ENCODE assay signal across 23 cellular contexts in the genomic region with DNA sequence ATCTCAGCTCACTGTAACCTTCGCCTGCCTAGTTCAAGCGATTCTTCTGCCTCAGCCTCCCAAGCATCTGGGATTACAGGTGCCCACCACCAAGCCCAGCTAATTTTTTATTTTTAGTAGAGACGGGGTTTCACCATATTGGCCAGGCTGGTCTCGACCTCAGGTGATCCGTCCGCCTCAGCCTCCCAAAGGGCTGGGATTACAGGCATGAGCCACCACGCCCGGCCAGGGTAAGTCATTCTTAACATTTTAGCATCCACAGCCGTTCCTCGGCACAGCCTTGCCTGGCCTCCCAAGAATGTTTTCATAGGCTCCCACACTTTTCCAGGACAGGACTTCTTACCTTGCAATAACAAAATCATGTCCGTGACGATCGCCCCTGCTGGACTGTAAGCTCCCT. TPM values are rescaled to one million over a fixed set of nuclear protein-coding genes. Genes with fewer than 3 reads are reported as not detected.
DNase-seq lines count a peak whose midpoint lies in the region; ATAC-seq and TF ChIP-seq lines count a peak whose summit lies in the region.
"Had no signal": no experiment of that assay in that cellular context is flagged by ENCODE, and none has a peak within 500 bp of the region (broad histone marks: within the 10 kb centered on the region; RNA-seq: fewer than 3 reads in every experiment).

No MANE protein-coding gene starts in this region.

- no peaks in the 10 kb centered on the region for H3K9me3 Mint-ChIP-seq in activated naive CD4-positive, alpha-beta T cell treated with anti-CD3 and anti-CD28 coated beads, Interleukin-2, amount 50 U/mL, for 24 hours
- no peaks in the 10 kb centered on the region for H3K9me3 Mint-ChIP-seq in activated naive CD4-positive, alpha-beta T cell treated with anti-CD3 and anti-CD28 coated beads, Interleukin-2, amount 50 U/mL, for 72 hours
- H3K9me3 Mint-ChIP-seq in HFFc6, result no peaks in the 10 kb centered on the region
- H3K9me3 Mint-ChIP-seq: CD14-positive monocyte; CD4-positive, alpha-beta T cell; CD8-positive, alpha-beta memory T cell; GM23338; H9 had no signal

- no peak overlapping the region for H3K4me3 ChIP-seq in mesendoderm (ENCODE audit: low read length)
- H3K4me3 ChIP-seq: A549; BLaER1 treated with 17β-estradiol and CSF1 and Interleukin-3, amounts not matched to agents 10 nM and 100 nM; GM23338 had no signal

- peak overlapping the region; percentile 25 for H3K56ac ChIP-seq in mesendoderm (ENCODE audit: low read length)

- no peaks in the 10 kb centered on the region for H3K36me3 Mint-ChIP-seq in activated naive CD4-positive, alpha-beta T cell treated with anti-CD3 and anti-CD28 coated beads, Interleukin-2, amount 50 U/mL, for 24 hours
- H3K36me3 Mint-ChIP-seq in activated naive CD4-positive, alpha-beta T cell treated with anti-CD3 and anti-CD28 coated beads, Interleukin-2, amount 50 U/mL, for 72 hours, result no peaks in the 10 kb centered on the region
- no peaks in the 10 kb centered on the region for H3K36me3 Mint-ChIP-seq in HFFc6 (ENCODE audit: low read depth)
- H3K36me3 Mint-ChIP-seq: CD14-positive monocyte; CD8-positive, alpha-beta memory T cell had no signal

- H3K79me1 ChIP-seq in mesendoderm (ENCODE audit: low read length), result no peaks in the 10 kb centered on the region

- H3K27me3 Mint-ChIP-seq in activated naive CD4-positive, alpha-beta T cell treated with anti-CD3 and anti-CD28 coated beads, Interleukin-2, amount 50 U/mL, for 24 hours, result peaks cover 5% of the 10 kb centered on the region
- peaks cover 60% of the 10 kb centered on the region for H3K27me3 Mint-ChIP-seq in HFFc6 (ENCODE audit: insufficient read depth)

- no peak overlapping the region for H4K8ac ChIP-seq in mesendoderm (ENCODE audit: low read depth, low read length)

- WGBS in mesendoderm (ENCODE audit: extremely low coverage, insufficient coverage, low lambda C conversion rate), result no CpG with 5 or more reads among the region's 13 CpGs

- ATAC-seq in activated naive CD4-positive, alpha-beta T cell treated with anti-CD3 and anti-CD28 coated beads, Interleukin-2, amount 50 U/mL, for 72 hours, result no peak
- ATAC-seq: A549, GM23338, HCT116 had no signal

- no peak overlapping the region for H3K23ac ChIP-seq in mesendoderm (ENCODE audit: low read length)

- H3K4me1 ChIP-seq in mesendoderm (ENCODE audit: control insufficient read depth, low read depth, low read length), result no peaks in the 10 kb centered on the region
- H3K4me1 ChIP-seq: A549, BE2C had no signal

- H3K27ac ChIP-seq in mesendoderm (ENCODE audit: low read depth, low read length), result no peak overlapping the region
- H3K27ac ChIP-seq: A549; BLaER1 treated with 17β-estradiol and CSF1 and Interleukin-3, amounts not matched to agents 10 nM and 100 nM had no signal

- peaks cover 67% of the 10 kb centered on the region for H3K4me1 Mint-ChIP-seq in activated naive CD4-positive, alpha-beta T cell treated with anti-CD3 and anti-CD28 coated beads, Interleukin-2, amount 50 U/mL, for 24 hours
- H3K4me1 Mint-ChIP-seq in HFFc6 (ENCODE audit: low read depth), result no peaks in the 10 kb centered on the region

- H3K18ac ChIP-seq in mesendoderm (ENCODE audit: low read length), result no peak overlapping the region

- H2BK120ac ChIP-seq in mesendoderm (ENCODE audit: low read depth, low read length), result no peak overlapping the region

- H2AK5ac ChIP-seq in mesendoderm (ENCODE audit: low read length), result no peak overlapping the region

- no peak overlapping the region for H3K4me3 Mint-ChIP-seq in activated naive CD4-positive, alpha-beta T cell treated with anti-CD3 and anti-CD28 coated beads, Interleukin-2, amount 50 U/mL, for 24 hours
- no peak overlapping the region for H3K4me3 Mint-ChIP-seq in HFFc6
- H3K4me3 Mint-ChIP-seq: CD14-positive monocyte; CD4-positive, alpha-beta T cell; CD8-positive, alpha-beta memory T cell; GM23338; H9 had no signal

- no peak overlapping the region for H3K9ac ChIP-seq in mesendoderm (ENCODE audit: low read length)
- H3K9ac ChIP-seq: BLaER1 treated with 17β-estradiol and CSF1 and Interleukin-3, amounts not matched to agents 10 nM and 100 nM had no signal

- H3K36me3 ChIP-seq in mesendoderm (ENCODE audit: control insufficient read depth, insufficient read depth, low read length), result no peaks in the 10 kb centered on the region
- H3K36me3 ChIP-seq: BE2C; BLaER1 treated with 17β-estradiol and CSF1 and Interleukin-3, amounts not matched to agents 10 nM and 100 nM had no signal

- no peak overlapping the region for H3K4me2 ChIP-seq in mesendoderm (ENCODE audit: low read length)
- H3K4me2 ChIP-seq: A549; BLaER1 treated with 17β-estradiol and CSF1 and Interleukin-3, amounts not matched to agents 10 nM and 100 nM; GM23338 had no signal

- TF ChIP-seq CTCF in HFFc6 (IDR thresholded peaks at IDR 0.05), result no peak

- H3K4ac ChIP-seq in mesendoderm (ENCODE audit: low read depth, low read length), result no peak overlapping the region

- H4K5ac ChIP-seq in mesendoderm (ENCODE audit: low read length), result no peak overlapping the region

- no peak overlapping the region for H2BK15ac ChIP-seq in mesendoderm (replicated peaks; ENCODE audit: low read depth)

- no peak for DNase-seq in activated naive CD4-positive, alpha-beta T cell treated with anti-CD3 and anti-CD28 coated beads, Interleukin-2, amount 50 U/mL, for 72 hours (ENCODE audit: low spot score in 2 of 2)
- DNase-seq in mesendoderm (no peak), posterior vena cava (ENCODE audit: low spot score) (peak; percentile 23), HFFc6 (no peak), GF-D8 (lab: John Stamatoyannopoulos, UW) (no peak)
- DNase-seq in activated CD8-positive, alpha-beta memory T cell treated with anti-CD3 and anti-CD28 coated beads, Interleukin-2, amount 50 U/mL, for 4 hours, result no peak
- DNase-seq: 8988T; ACHN; AML-193; BE2C; CD4-positive, alpha-beta T cell; DMS 273 treated with DMSO at 0.1 percent for 48 hours; DMS79; EL; GDM1; H9 had no signal

- intact Hi-C loops in posterior vena cava (cut with DNase I), result no loop called here

- peak overlapping the region; percentile 8 for H3K27ac Mint-ChIP-seq in activated naive CD4-positive, alpha-beta T cell treated with anti-CD3 and anti-CD28 coated beads, Interleukin-2, amount 50 U/mL, for 24 hours
- no peak overlapping the region for H3K27ac Mint-ChIP-seq in activated naive CD4-positive, alpha-beta T cell treated with anti-CD3 and anti-CD28 coated beads, Interleukin-2, amount 50 U/mL, for 72 hours
- no peak overlapping the region for H3K27ac Mint-ChIP-seq in HFFc6
- H3K27ac Mint-ChIP-seq: CD14-positive monocyte; CD8-positive, alpha-beta memory T cell; GM23338; H9 had no signal

- H3K27me3 ChIP-seq in mesendoderm (ENCODE audit: insufficient read depth, low read length, poor library complexity), result no peaks in the 10 kb centered on the region
- H3K27me3 ChIP-seq: BE2C; BLaER1 treated with 17β-estradiol and CSF1 and Interleukin-3, amounts not matched to agents 10 nM and 100 nM had no signal

- no peak overlapping the region for H2BK5ac ChIP-seq in mesendoderm (ENCODE audit: low read length)

- H3K79me2 ChIP-seq in mesendoderm (ENCODE audit: control insufficient read depth, insufficient read depth, low read length), result no peaks in the 10 kb centered on the region

RNA-seq across cellular contexts. Expression of a gene that starts 8.7 kb away (rescaled TPM):
- under 1 TPM in 1 of 2 donors, not detected in 1; 0.19 TPM for total RNA-seq in activated naive CD4-positive, alpha-beta T cell treated with anti-CD3 and anti-CD28 coated beads, Interleukin-2, amount 50 U/mL, for 72 hours
- 2.4 TPM for polyA plus RNA-seq in mesendoderm (2013, experiment 1 of 2)
- 1.9 TPM for polyA plus RNA-seq in mesendoderm (2013, experiment 2 of 2)
- 10 to 100 TPM in 1 of 2 donors, 1 to 10 TPM in 1; 6.9 to 10.8 TPM for total RNA-seq in posterior vena cava
- total RNA-seq in HFFc6 (2021; fragmentation: NEBNext Ultra II Directional; extraction: Animal tissue kit (Norgen Biotek cat#: 25700)), result 1 to 10 TPM; 3.0 to 6.6 (median 3.6) TPM
